10 cellular contexts compared by ENCODE assay signal in genomic region chr6:38713812-38714211, GRCh38. TPM values are rescaled to one million over a fixed set of nuclear protein-coding genes. Genes with fewer than 3 reads are reported as not detected.
DNase-seq lines count a peak whose midpoint lies in the region; ATAC-seq lines count a peak whose summit lies in the region.
"Had no signal": no experiment of that assay in that cellular context is flagged by ENCODE, and none has a peak within 500 bp of the region (broad histone marks: within the 10 kb centered on the region; RNA-seq: fewer than 3 reads in every experiment).

No MANE protein-coding gene starts in this region.

- intact Hi-C loops in aorta (cut with DNase I) (no loop called here), left ventricle myocardium superior (cut with micrococcal nuclease) (no loop called here)

- H3K27me3 ChIP-seq in aorta (ENCODE audit: control insufficient read depth in 1 of 2, insufficient read depth in 2 of 2, low read length in 1 of 2), result peaks cover 0 to 3% of the 10 kb centered on the region in 2 donors
- H3K27me3 ChIP-seq: hepatocyte had no signal

- H3K27ac ChIP-seq in aorta (ENCODE audit: low read depth in 1 of 2, low read length in 2 of 2), result no peak overlapping the region
- H3K27ac ChIP-seq: hepatocyte had no signal

- peak; percentile 26 for DNase-seq in SIG-M5 (lab: John Stamatoyannopoulos, UW)
- DNase-seq in activated effector memory CD4-positive, alpha-beta T cell treated with Interleukin-2 at 50 U/mL for 16 hours, result peak; percentile 64
- DNase-seq in stimulated activated CD4-positive, alpha-beta T cell treated with anti-CD3 and anti-CD28 coated beads, Interleukin-4, amount 100 ng/mL, for 24 hours, result peak; percentile 62
- DNase-seq in aorta, result no peak
- DNase-seq in left ventricle myocardium superior, result no peak
- no peak for DNase-seq in NCI-H146 treated with DMSO at 0.1 percent for 48 hours (lab: John Stamatoyannopoulos, UW; ENCODE audit: unreplicated experiment)
- DNase-seq: NCI-H226 had no signal

- no peaks in the 10 kb centered on the region for H3K36me3 ChIP-seq in aorta (ENCODE audit: control insufficient read depth in 1 of 2, insufficient read depth in 2 of 2, low read length in 1 of 2)

- H3K4me1 ChIP-seq in aorta (ENCODE audit: control insufficient read depth in 1 of 2, insufficient read depth in 2 of 2, low read length in 2 of 2), result no peaks in the 10 kb centered on the region

- H3K4me3 ChIP-seq in aorta (ENCODE audit: low read length in 2 of 2), result no peak overlapping the region
- H3K4me3 ChIP-seq: hepatocyte had no signal

- WGBS in aorta, 2 donors, result 66 to 73% methylated on average over 6 of the region's 6 CpGs

- H3K9me3 ChIP-seq in aorta (ENCODE audit: control insufficient read depth, low read length), result no peaks in the 10 kb centered on the region

- ATAC-seq in GM18868 (IDR thresholded peaks at IDR 0.05; ENCODE audit: unreplicated experiment) (peak; percentile 82), aorta (ENCODE audit: low FRiP score) (no peak), HG02763 (IDR thresholded peaks at IDR 0.05; ENCODE audit: unreplicated experiment) (no peak), left ventricle myocardium superior (no peak)

RNA-seq across cellular contexts. Expression of gene DNAH8, which starts 1.3 kb away (rescaled TPM):
- total RNA-seq in aorta (under 1 TPM; 0.03 TPM), left ventricle myocardium superior (not detected)
- under 1 TPM in 1 of 2 donors, not detected in 1; under 0.01 TPM for polyA plus RNA-seq in aorta

RNA-seq across cellular contexts. Expression of gene GLO1, which starts 10.9 kb away (rescaled TPM):
- 10 to 100 TPM; 43.1 to 49.4 TPM for total RNA-seq in aorta
- polyA plus RNA-seq in aorta, result 10 to 100 TPM; 53.4 to 94.3 TPM
- 92.9 TPM for total RNA-seq in left ventricle myocardium superior

Comparison
In these comparisons a context has a peak if more than half of its experiments do, and no peak if none do; other contexts are left out.
1. DNase-seq: peak in SIG-M5 (single experiment), activated effector memory CD4-positive, alpha-beta T cell treated with Interleukin-2 at 50 U/mL for 16 hours (single experiment) and stimulated activated CD4-positive, alpha-beta T cell treated with anti-CD3 and anti-CD28 coated beads, Interleukin-4, amount 100 ng/mL, for 24 hours (single experiment); none in aorta (0 of 2), left ventricle myocardium superior (single experiment) and NCI-H146 treated with DMSO at 0.1 percent for 48 hours (single experiment).